ENCODE assay signal across 27 cellular contexts in the genomic region with DNA sequence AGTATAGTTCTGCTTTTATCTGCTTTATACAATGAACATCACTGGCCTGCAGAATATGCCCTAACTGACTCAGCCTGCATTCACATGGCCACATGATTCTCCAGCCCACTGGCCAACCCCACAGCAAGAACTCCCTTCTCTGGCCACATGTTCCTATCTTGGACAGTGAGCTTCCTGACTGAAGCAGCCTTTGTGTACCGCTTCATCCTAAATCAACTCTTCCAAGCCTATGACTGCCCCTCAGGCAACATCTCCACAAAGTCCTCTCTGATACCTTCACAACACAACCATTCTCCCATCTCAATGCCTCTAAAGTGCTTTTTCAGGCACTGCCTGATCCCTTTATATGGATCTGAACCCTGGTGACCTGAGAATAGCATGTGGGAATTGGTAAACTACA.
DNase-seq lines count a peak whose midpoint lies in the region; ATAC-seq, FAIRE-seq and TF ChIP-seq lines count a peak whose summit lies in the region.
"Had no signal": no experiment of that assay in that cellular context is flagged by ENCODE, and none has a peak within 500 bp of the region (broad histone marks: within the 10 kb centered on the region; RNA-seq: fewer than 3 reads in every experiment).

No MANE protein-coding gene starts in this region.

- H3K27ac ChIP-seq in keratinocyte (ENCODE audit: control insufficient read depth, insufficient read depth, low read length): no peak overlapping the region
- H3K27ac ChIP-seq in uterus: peak overlapping the region; percentile 88 to 89
- no peak overlapping the region for H3K27ac ChIP-seq in CD8-positive, alpha-beta T cell (ENCODE audit: low read depth, low read length)

- H4K20me1 ChIP-seq in keratinocyte (ENCODE audit: control insufficient read depth, extremely low read depth, insufficient read depth, low read length): no peaks in the 10 kb centered on the region

- H3K9me3 Mint-ChIP-seq in CD8-positive, alpha-beta T cell: no peaks in the 10 kb centered on the region
- peaks cover 3% of the 10 kb centered on the region for H3K9me3 Mint-ChIP-seq in stimulated activated memory B cell treated with anti-CD40 and anti-IgM and Interleukin-4, amounts not matched to agents 10 μg/mL and 1 μg/mL and 100 μg/mL, for 72 hours
- H3K9me3 Mint-ChIP-seq: activated naive CD8-positive, alpha-beta T cell treated with anti-CD3 and anti-CD28 coated beads for 36 hours; central memory CD8-positive, alpha-beta T cell had no signal

- POLR2A ChIA-PET in CD8-positive, alpha-beta T cell (lab: Charles Lee): no interaction called here

- no peak overlapping the region for H3K4me2 ChIP-seq in keratinocyte (ENCODE audit: control insufficient read depth, extremely low read depth, insufficient read depth, low read depth, low read length)

- peak overlapping the region; percentile 21 for H2AFZ ChIP-seq in keratinocyte (ENCODE audit: control insufficient read depth, low read length)

- ATAC-seq in CD8-positive, alpha-beta T cell: no peak
- no peak for ATAC-seq in stimulated activated memory B cell treated with anti-CD40 and anti-IgM and Interleukin-4, amounts not matched to agents 10 μg/mL and 1 μg/mL and 100 μg/mL, for 72 hours
- ATAC-seq: activated T-cell treated with anti-CD3 and anti-CD28 coated beads, Interleukin-2, amount 50 U/mL, for 4 hours; left colon; right lobe of liver; WTC11 had no signal

- no peaks in the 10 kb centered on the region for H3K79me2 ChIP-seq in keratinocyte (ENCODE audit: control insufficient read depth, insufficient read depth, low read length)

- CTCF ChIA-PET in CD8-positive, alpha-beta T cell (lab: Charles Lee): no interaction called here

- H3K36me3 Mint-ChIP-seq in CD8-positive, alpha-beta T cell: no peaks in the 10 kb centered on the region
- no peaks in the 10 kb centered on the region for H3K36me3 Mint-ChIP-seq in stimulated activated memory B cell treated with anti-CD40 and anti-IgM and Interleukin-4, amounts not matched to agents 10 μg/mL and 1 μg/mL and 100 μg/mL, for 72 hours
- H3K36me3 Mint-ChIP-seq: activated naive CD8-positive, alpha-beta T cell treated with anti-CD3 and anti-CD28 coated beads for 36 hours; WTC11 had no signal

- H3K4me1 ChIP-seq in keratinocyte (ENCODE audit: control insufficient read depth, extremely low read depth, insufficient read depth, low read length) (peaks cover 25% of the 10 kb centered on the region), uterus (peaks cover 0 to 7% of the 10 kb centered on the region in 2 donors)
- no peaks in the 10 kb centered on the region for H3K4me1 ChIP-seq in CD8-positive, alpha-beta T cell (ENCODE audit: insufficient read depth, low read length)
- H3K4me1 ChIP-seq: ascending aorta had no signal

- dilution Hi-C loops in keratinocyte (cut with MboI; ENCODE audit: extremely low pct_ligation_motif_present, low sequenced_read_pairs): no loop called here

- intact Hi-C loops in uterus (cut with DNase I; ENCODE audit: low total_unique reads): no loop called here
- intact Hi-C loops in CD8-positive, alpha-beta T cell (cut with DNase I, micrococcal nuclease): no loop called here

- TF ChIP-seq CTCF in cardiac fibroblast (IDR thresholded peaks at IDR 0.05; ENCODE audit: low read depth, low read length) (no peak), keratinocyte (optimal IDR thresholded peaks at IDR 0.05 in 1 of 3, IDR thresholded peaks at IDR 0.05 in 1 of 3, conservative IDR thresholded peaks at IDR 0.05 in 1 of 3; ENCODE audit: extremely low read depth in 1 of 3, insufficient read depth in 2 of 3, low read length in 3 of 3) (no peak), uterus (IDR thresholded peaks at IDR 0.05) (no peak)
- TF ChIP-seq CTCF in CD8-positive, alpha-beta T cell (IDR thresholded peaks at IDR 0.05): no peak

- H3K9me3 ChIP-seq in keratinocyte (ENCODE audit: control insufficient read depth, low read depth, low read length) (no peaks in the 10 kb centered on the region), uterus (no peaks in the 10 kb centered on the region)
- no peaks in the 10 kb centered on the region for H3K9me3 ChIP-seq in CD8-positive, alpha-beta T cell (ENCODE audit: low read length)
- H3K9me3 ChIP-seq: ascending aorta, esophagus squamous epithelium, right lobe of liver, stomach had no signal

- FAIRE-seq in keratinocyte (lab: Jason Lieb, UNC): no peak
- FAIRE-seq: GM12892 had no signal

- H3K36me3 ChIP-seq in keratinocyte (ENCODE audit: control insufficient read depth in 2 of 2, extremely low read depth in 1 of 2, insufficient read depth in 2 of 2, low read length in 2 of 2) (no peaks in the 10 kb centered on the region), uterus (no peaks in the 10 kb centered on the region)
- H3K36me3 ChIP-seq in CD8-positive, alpha-beta T cell (ENCODE audit: insufficient read depth, low read length): no peaks in the 10 kb centered on the region
- H3K36me3 ChIP-seq: ascending aorta, esophagus squamous epithelium, right lobe of liver, stomach had no signal

- H3K9me1 ChIP-seq in keratinocyte (ENCODE audit: control insufficient read depth, extremely low read depth, insufficient read depth, low read length): no peaks in the 10 kb centered on the region

- H3K27ac Mint-ChIP-seq in CD8-positive, alpha-beta T cell: no peak overlapping the region
- H3K27ac Mint-ChIP-seq in stimulated activated memory B cell treated with anti-CD40 and anti-IgM and Interleukin-4, amounts not matched to agents 10 μg/mL and 1 μg/mL and 100 μg/mL, for 72 hours: no peak overlapping the region
- H3K27ac Mint-ChIP-seq: activated naive CD8-positive, alpha-beta T cell treated with anti-CD3 and anti-CD28 coated beads for 36 hours; WTC11 had no signal

- H3K4me1 Mint-ChIP-seq in CD8-positive, alpha-beta T cell (ENCODE audit: low read depth): no peaks in the 10 kb centered on the region
- H3K4me1 Mint-ChIP-seq in stimulated activated memory B cell treated with anti-CD40 and anti-IgM and Interleukin-4, amounts not matched to agents 10 μg/mL and 1 μg/mL and 100 μg/mL, for 72 hours: no peaks in the 10 kb centered on the region
- H3K4me1 Mint-ChIP-seq: central memory CD8-positive, alpha-beta T cell had no signal

- H3K4me3 ChIP-seq in cardiac fibroblast (replicated peaks in 1 of 2; ENCODE audit: low read depth in 2 of 2, low read length in 2 of 2) (no peak overlapping the region), keratinocyte (ENCODE audit: control insufficient read depth in 2 of 3, extremely low read depth in 1 of 3, insufficient read depth in 2 of 3, low read depth in 1 of 3, low read length in 3 of 3) (no peak overlapping the region), uterus (no peak overlapping the region)
- no peak overlapping the region for H3K4me3 ChIP-seq in CD8-positive, alpha-beta T cell (ENCODE audit: low read depth, low read length)
- H3K4me3 ChIP-seq: ascending aorta, esophagus squamous epithelium, right lobe of liver, stomach had no signal

- H3K27me3 ChIP-seq in keratinocyte (ENCODE audit: control insufficient read depth, extremely low read depth, insufficient read depth, low read length): no peaks in the 10 kb centered on the region
- no peaks in the 10 kb centered on the region for H3K27me3 ChIP-seq in uterus
- H3K27me3 ChIP-seq in CD8-positive, alpha-beta T cell (ENCODE audit: insufficient read depth, low read length): no peaks in the 10 kb centered on the region
- H3K27me3 ChIP-seq: ascending aorta, esophagus squamous epithelium, right lobe of liver, stomach had no signal

- no peaks in the 10 kb centered on the region for H3K27me3 Mint-ChIP-seq in CD8-positive, alpha-beta T cell (ENCODE audit: low read depth)
- no peaks in the 10 kb centered on the region for H3K27me3 Mint-ChIP-seq in stimulated activated memory B cell treated with anti-CD40 and anti-IgM and Interleukin-4, amounts not matched to agents 10 μg/mL and 1 μg/mL and 100 μg/mL, for 72 hours
- H3K27me3 Mint-ChIP-seq: central memory CD8-positive, alpha-beta T cell had no signal

- no peak overlapping the region for H3K4me3 Mint-ChIP-seq in CD8-positive, alpha-beta T cell
- H3K4me3 Mint-ChIP-seq in stimulated activated memory B cell treated with anti-CD40 and anti-IgM and Interleukin-4, amounts not matched to agents 10 μg/mL and 1 μg/mL and 100 μg/mL, for 72 hours: no peak overlapping the region
- H3K4me3 Mint-ChIP-seq: activated naive CD8-positive, alpha-beta T cell treated with anti-CD3 and anti-CD28 coated beads for 36 hours; activated T-cell treated with anti-CD3 and anti-CD28 coated beads, Interleukin-2, amount 50 U/mL, for 4 hours; central memory CD8-positive, alpha-beta T cell; WTC11 had no signal

- TF ChIP-seq POLR2A in uterus (IDR thresholded peaks at IDR 0.05): no peak

- DNase-seq in RPMI7951 (ENCODE audit: low read depth): peak; percentile 56
- peak; percentile 42 to 62 for DNase-seq in cardiac fibroblast (ENCODE audit: low read depth in 2 of 2)
- no peak for DNase-seq in keratinocyte (ENCODE audit: low read depth, low spot score)
- DNase-seq in uterus: no peak
- no peak for DNase-seq in activated T-cell treated with anti-CD3 and anti-CD28 coated beads for 4 hours
- no peak for DNase-seq in CD8-positive, alpha-beta T cell
- DNase-seq: activated CD4-positive, alpha-beta T cell treated with anti-CD3 and anti-CD28 coated beads, Interleukin-2, amount 50 U/mL, for 1 hour; activated gamma-delta T cell; activated naive CD8-positive, alpha-beta T cell treated with anti-CD3 and anti-CD28 coated beads for 36 hours; activated T-cell treated with anti-CD3 and anti-CD28 coated beads, Interleukin-2, amount 50 U/mL, for 4 hours; dermis blood vessel endothelial cell; DMS153; esophagus squamous epithelium; hypothalamus; Kasumi-1; left colon; NCI-H1694; right lobe of liver; stimulated activated CD4-positive, alpha-beta T cell treated with anti-CD3 and anti-CD28 coated beads, Interleukin-12 subunit alpha, Interleukin-12 subunit beta, amount 100 ng/mL, for 4 hours; stimulated activated CD4-positive, alpha-beta T cell treated with anti-CD3 and anti-CD28 coated beads, Interleukin-2, amount 100 ng/mL, for 48 hours; stomach; SW 1271 had no signal

- no peak overlapping the region for H3K9ac ChIP-seq in keratinocyte (ENCODE audit: control insufficient read depth, extremely low read depth, insufficient read depth, low read length)

Comparison
In these comparisons a context has a peak if more than half of its experiments do, and no peak if none do; other contexts are left out.
1. DNase-seq: peak in RPMI7951 (single experiment) and cardiac fibroblast (2 of 2); none in keratinocyte (single experiment), uterus (0 of 2), activated T-cell treated with anti-CD3 and anti-CD28 coated beads for 4 hours (single experiment) and CD8-positive, alpha-beta T cell (0 of 7).
2. H3K27ac ChIP-seq: peak in uterus (2 of 2); none in keratinocyte (single experiment) and CD8-positive, alpha-beta T cell (single experiment).